ENCODE assay signal across 10 cellular contexts in genomic region chr11:821513-822371, GRCh38. TPM values are rescaled to one million over a fixed set of nuclear protein-coding genes. Genes with fewer than 3 reads are reported as not detected.
DNase-seq lines count a peak whose midpoint lies in the region; ATAC-seq and TF ChIP-seq lines count a peak whose summit lies in the region.
"Had no signal": no experiment of that assay in that cellular context is flagged by ENCODE, and none has a peak within 500 bp of the region (broad histone marks: within the 10 kb centered on the region; RNA-seq: fewer than 3 reads in every experiment).

No MANE protein-coding gene starts in this region.

- no peaks in the 10 kb centered on the region for H3K36me3 Mint-ChIP-seq in activated naive CD4-positive, alpha-beta T cell treated with anti-CD3 and anti-CD28 coated beads, Interleukin-2, amount 50 U/mL, for 24 hours

- H3K9ac ChIP-seq in trophoblast cell (ENCODE audit: low read length), result no peak overlapping the region

- peaks cover 7% of the 10 kb centered on the region for H3K79me1 ChIP-seq in trophoblast cell (ENCODE audit: low read length)

- 13 to 17% methylated on average over 16 to 22 of the region's 22 CpGs for WGBS in body of pancreas, 2 donors
- WGBS in trophoblast cell (ENCODE audit: extremely low coverage, insufficient coverage, insufficient read length), result no CpG with 5 or more reads among the region's 22 CpGs

- no peak overlapping the region for H3K4me3 ChIP-seq in body of pancreas
- peak overlapping the region; percentile 81 for H3K4me3 ChIP-seq in mononuclear cell (ENCODE audit: low read length)
- no peak overlapping the region for H3K4me3 ChIP-seq in trophoblast cell (ENCODE audit: low read depth, low read length)

- no peak overlapping the region for H3K27ac Mint-ChIP-seq in activated naive CD4-positive, alpha-beta T cell treated with anti-CD3 and anti-CD28 coated beads, Interleukin-2, amount 50 U/mL, for 24 hours

- no peak overlapping the region for H3K14ac ChIP-seq in trophoblast cell (ENCODE audit: low read length)

- H3K9me3 ChIP-seq in body of pancreas, result no peaks in the 10 kb centered on the region
- H3K9me3 ChIP-seq in mononuclear cell (ENCODE audit: low read depth, low read length), result no peaks in the 10 kb centered on the region
- peaks cover 2% of the 10 kb centered on the region for H3K9me3 ChIP-seq in trophoblast cell (ENCODE audit: insufficient read depth, low read depth, low read length)

- H3K4ac ChIP-seq in trophoblast cell (ENCODE audit: low read depth, low read length), result no peak overlapping the region

- no peak overlapping the region for H4K91ac ChIP-seq in trophoblast cell (ENCODE audit: low read depth, low read length)

- H3K4me3 Mint-ChIP-seq in activated naive CD4-positive, alpha-beta T cell treated with anti-CD3 and anti-CD28 coated beads, Interleukin-2, amount 50 U/mL, for 24 hours, result peak overlapping the region; percentile 30

- H3K36me3 ChIP-seq in body of pancreas (replicated peaks in 1 of 2; ENCODE audit: insufficient read depth in 1 of 2, low read depth in 2 of 2), result peaks cover 0 to 2% of the 10 kb centered on the region in 2 donors
- H3K36me3 ChIP-seq in trophoblast cell (ENCODE audit: control insufficient read depth in 1 of 2, insufficient read depth in 2 of 2, low read length in 2 of 2), result peaks cover 25% of the 10 kb centered on the region in 2 experiments

- H2BK5ac ChIP-seq in trophoblast cell (ENCODE audit: low read depth, low read length, poor library complexity), result no peak overlapping the region

- peaks cover 8% of the 10 kb centered on the region for H3K4me1 Mint-ChIP-seq in activated naive CD4-positive, alpha-beta T cell treated with anti-CD3 and anti-CD28 coated beads, Interleukin-2, amount 50 U/mL, for 24 hours

- H2BK120ac ChIP-seq in trophoblast cell (ENCODE audit: insufficient read depth, low read length, poor library complexity), result no peak overlapping the region

- H4K12ac ChIP-seq in trophoblast cell (ENCODE audit: low read depth, low read length), result no peak overlapping the region

- no peak overlapping the region for H2AK5ac ChIP-seq in trophoblast cell (ENCODE audit: low read length)

- TF ChIP-seq CTCF in body of pancreas (IDR thresholded peaks at IDR 0.05), result no peak

- H3K27me3 ChIP-seq in body of pancreas (no peaks in the 10 kb centered on the region), mononuclear cell (ENCODE audit: insufficient read depth, low read length) (no peaks in the 10 kb centered on the region), trophoblast cell (ENCODE audit: insufficient read depth, low read length) (no peaks in the 10 kb centered on the region)

- no peak for TF ChIP-seq POLR2A in body of pancreas (IDR thresholded peaks at IDR 0.05)

- DNase-seq in activated naive CD4-positive, alpha-beta T cell (lab: John Stamatoyannopoulos, UW), result no peak
- peak; percentile 42 to 69 (median 60) for DNase-seq in body of pancreas
- no peak for DNase-seq in NCI-H2227 treated with DMSO at 0.1 percent for 48 hours (lab: John Stamatoyannopoulos, UW)
- DNase-seq in trophoblast cell, result no peak
- no peak for DNase-seq in COLO829 (ENCODE audit: low spot score)
- DNase-seq: activated naive CD4-positive, alpha-beta T cell treated with Interleukin-2 at 50 U/mL for 16 hours; stimulated activated CD4-positive, alpha-beta T cell treated with anti-CD3 and anti-CD28 coated beads, Interleukin-12 subunit alpha, Interleukin-12 subunit beta, amount 100 ng/mL, for 4 hours had no signal

- H3K79me2 ChIP-seq in trophoblast cell (ENCODE audit: control insufficient read depth, insufficient read depth, low read length, poor library complexity), result peaks cover 3% of the 10 kb centered on the region

- H3K9me3 Mint-ChIP-seq in activated naive CD4-positive, alpha-beta T cell treated with anti-CD3 and anti-CD28 coated beads, Interleukin-2, amount 50 U/mL, for 24 hours, result no peaks in the 10 kb centered on the region

- H4K8ac ChIP-seq in trophoblast cell (ENCODE audit: low read depth, low read length), result no peak overlapping the region

- peak overlapping the region; percentile 92 to 100 (median 98) for H3K27ac ChIP-seq in body of pancreas
- H3K27ac ChIP-seq in trophoblast cell (ENCODE audit: low read depth, low read length), result no peak overlapping the region

- no peaks in the 10 kb centered on the region for H3K27me3 Mint-ChIP-seq in activated naive CD4-positive, alpha-beta T cell treated with anti-CD3 and anti-CD28 coated beads, Interleukin-2, amount 50 U/mL, for 24 hours

- no peak overlapping the region for H2BK12ac ChIP-seq in trophoblast cell (ENCODE audit: low read length)

- no peak overlapping the region for H3K4me2 ChIP-seq in trophoblast cell (ENCODE audit: low read length)

- intact Hi-C loops in body of pancreas (cut with DNase I), result no loop called here

- H3K18ac ChIP-seq in trophoblast cell (ENCODE audit: low read length), result no peak overlapping the region

- H2AFZ ChIP-seq in trophoblast cell (ENCODE audit: insufficient read depth, low read length, poor library complexity), result no peak overlapping the region

- H3K23ac ChIP-seq in trophoblast cell (ENCODE audit: low read length), result no peak overlapping the region

- ATAC-seq in body of pancreas (no peak), HG03565 (IDR thresholded peaks at IDR 0.05; ENCODE audit: unreplicated experiment) (no peak)

- H3K4me1 ChIP-seq in body of pancreas (peaks cover 76% of the 10 kb centered on the region), mononuclear cell (ENCODE audit: insufficient read depth, low read length) (peaks cover 53% of the 10 kb centered on the region), trophoblast cell (ENCODE audit: control insufficient read depth in 1 of 2, insufficient read depth in 2 of 2, low read length in 2 of 2) (peaks cover 13 to 14% of the 10 kb centered on the region in 2 experiments)

RNA-seq across cellular contexts. Expression of gene PNPLA2, which starts 3.0 kb away (rescaled TPM):
- total RNA-seq in body of pancreas, result 100 to 1,000 TPM in 1 of 2 donors, 10 to 100 TPM in 1; 72.1 to 351 TPM
- total RNA-seq in mononuclear cell, result 81.0 TPM
- polyA plus RNA-seq in trophoblast cell (2013), result 56.3 and 56.7 TPM in 2 replicates

RNA-seq across cellular contexts. Expression of gene CRACR2B, which starts 6.0 kb away (rescaled TPM):
- total RNA-seq in body of pancreas, result 100 to 1,000 TPM; 134 to 368 TPM
- 0.84 TPM for total RNA-seq in mononuclear cell
- polyA plus RNA-seq in trophoblast cell (2013), result 2.6 and 3.1 TPM in 2 replicates

RNA-seq across cellular contexts. Expression of gene CD151, which starts 11.0 kb away (rescaled TPM):
- total RNA-seq in body of pancreas (100 to 1,000 TPM; 152 to 282 TPM), mononuclear cell (28.5 TPM)
- 171 and 180 TPM in 2 replicates for polyA plus RNA-seq in trophoblast cell (2013)

RNA-seq across cellular contexts. Expression of gene RPLP2, which starts 12.0 kb away (rescaled TPM):
- total RNA-seq in body of pancreas (100 to 1,000 TPM; 395 to 402 TPM), mononuclear cell (653 TPM)
- 4,387 and 4,434 TPM in 2 replicates for polyA plus RNA-seq in trophoblast cell (2013)

RNA-seq across cellular contexts. Expression of gene PIDD1, which starts 16.7 kb away (rescaled TPM):
- total RNA-seq in body of pancreas, result 10 to 100 TPM; 11.9 to 98.6 TPM
- 6.2 TPM for total RNA-seq in mononuclear cell
- polyA plus RNA-seq in trophoblast cell (2013), result 27.8 and 28.7 TPM in 2 replicates

Comparison
In these comparisons a context has a peak if more than half of its experiments do, and no peak if none do; other contexts are left out.
1. DNase-seq: peak in body of pancreas (4 of 4); none in activated naive CD4-positive, alpha-beta T cell (0 of 4), NCI-H2227 treated with DMSO at 0.1 percent for 48 hours (single experiment), trophoblast cell (0 of 2) and COLO829 (single experiment).
2. RNA of gene CRACR2B, which starts 6.0 kb away (total RNA-seq): 134 to 368 TPM in body of pancreas; 0.84 TPM in mononuclear cell (single experiment); every median in the first group is over 10 times any median in the second.